10 cellular contexts compared by ENCODE assay signal in the genomic region with DNA sequence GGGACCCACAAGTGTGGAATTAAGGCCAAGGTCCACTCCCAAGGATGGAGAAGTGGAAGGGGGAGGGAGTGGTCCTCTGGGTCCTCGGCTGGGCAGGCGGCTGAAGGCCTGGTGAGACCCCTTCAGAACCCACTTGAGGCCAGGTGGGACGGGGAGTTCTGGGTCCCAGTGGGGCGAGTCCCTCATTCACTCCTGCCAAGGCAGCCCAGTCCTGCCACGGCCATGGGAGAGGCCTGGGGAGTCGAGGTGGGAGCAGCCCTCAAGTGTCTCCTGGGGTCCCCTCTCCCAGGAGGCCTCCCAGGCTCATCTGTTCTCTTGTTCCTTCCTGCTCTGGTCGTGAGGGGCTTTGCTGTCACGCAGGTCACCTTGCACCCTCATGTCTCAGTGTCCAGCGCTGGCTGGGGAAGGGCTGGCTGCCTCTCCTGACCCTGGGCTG. TPM values are rescaled to one million over a fixed set of nuclear protein-coding genes. Genes with fewer than 3 reads are reported as not detected.
DNase-seq lines count a peak whose midpoint lies in the region; ATAC-seq and TF ChIP-seq lines count a peak whose summit lies in the region.
"Had no signal": no experiment of that assay in that cellular context is flagged by ENCODE, and none has a peak within 500 bp of the region (broad histone marks: within the 10 kb centered on the region; RNA-seq: fewer than 3 reads in every experiment).

No MANE protein-coding gene starts in this region.

- H3K4me2 ChIP-seq in SK-N-SH, result no peak overlapping the region

- TF ChIP-seq CTCF in SK-N-SH (IDR thresholded peaks at IDR 0.05) (no peak), neutrophil (IDR thresholded peaks at IDR 0.05) (no peak), GM13977 (IDR thresholded peaks at IDR 0.05; ENCODE audit: extremely low read depth, insufficient read depth, missing control alignments) (no peak)

- no peak for TF ChIP-seq EP300 in SK-N-SH (IDR thresholded peaks at IDR 0.05; ENCODE audit: borderline replicate concordance in 1 of 2, low read depth in 1 of 2, low read length in 1 of 2)

- DNase-seq in SK-N-SH (peak; percentile 14), GM13977 (ENCODE audit: low spot score) (no peak)
- DNase-seq in activated naive CD4-positive, alpha-beta T cell treated with anti-CD3 and anti-CD28 coated beads, Interleukin-2, amount 50 U/mL, for 72 hours (ENCODE audit: low spot score in 2 of 2), result no peak
- no peak for DNase-seq in stimulated activated naive CD4-positive, alpha-beta T cell treated with Interleukin-2 at 50 U/mL for 16 hours (lab: John Stamatoyannopoulos, UW)
- DNase-seq: NCI-H524 treated with DMSO at 0.1 percent for 48 hours had no signal

- no peak for TF ChIP-seq RAD21 in SK-N-SH (IDR thresholded peaks at IDR 0.05; ENCODE audit: low read length)

- no peak overlapping the region for H3K9ac ChIP-seq in SK-N-SH

- H3K4me3 ChIP-seq in SK-N-SH (ENCODE audit: low read depth in 2 of 2, low read length in 1 of 2) (no peak overlapping the region), neutrophil (ENCODE audit: low read depth in 1 of 2, low read length in 1 of 2) (peak overlapping the region in 1 of 2 experiments; percentile 29)
- H3K4me3 ChIP-seq: testis had no signal

- no peak overlapping the region for H3K27ac ChIP-seq in SK-N-SH (ENCODE audit: low read depth in 2 of 2, low read length in 1 of 2)
- H3K27ac ChIP-seq in neutrophil, result peak overlapping the region; percentile 86

- H3K36me3 ChIP-seq in SK-N-SH (replicated peaks in 1 of 2; ENCODE audit: control insufficient read depth in 1 of 2, insufficient read depth in 2 of 2, low read length in 1 of 2) (no peaks in the 10 kb centered on the region), neutrophil (no peaks in the 10 kb centered on the region)

- no peaks in the 10 kb centered on the region for H3K9me3 ChIP-seq in SK-N-SH
- no peaks in the 10 kb centered on the region for H3K9me3 ChIP-seq in neutrophil
- H3K9me3 ChIP-seq: testis had no signal

- H3K79me2 ChIP-seq in SK-N-SH (ENCODE audit: insufficient read depth), result no peaks in the 10 kb centered on the region

- H3K4me1 ChIP-seq in SK-N-SH (ENCODE audit: control insufficient read depth in 1 of 2, insufficient read depth in 2 of 2, low read depth in 1 of 2, low read length in 1 of 2) (peaks cover 0 to 18% of the 10 kb centered on the region in 2 experiments; a peak in 1 of 4 replicates), neutrophil (ENCODE audit: control insufficient read depth in 1 of 2, insufficient read depth in 1 of 2, low read depth in 1 of 2, low read length in 1 of 2) (peaks cover 47 to 48% of the 10 kb centered on the region in 2 experiments)

- H3K9me3 Mint-ChIP-seq in activated naive CD4-positive, alpha-beta T cell treated with anti-CD3 and anti-CD28 coated beads, Interleukin-2, amount 50 U/mL, for 72 hours, result peaks cover 0 to 12% of the 10 kb centered on the region in 2 donors

- H2AFZ ChIP-seq in SK-N-SH (ENCODE audit: low read depth), result no peak overlapping the region

- CTCF ChIA-PET in SK-N-SH (lab: Yijun Ruan, JAX), result interaction anchor here (1.2 kb wide), 1 partner anchor 8 kb away, joined by 3 read pairs; no protein-coding TSS in a partner anchor

- H3K27ac Mint-ChIP-seq in activated naive CD4-positive, alpha-beta T cell treated with anti-CD3 and anti-CD28 coated beads, Interleukin-2, amount 50 U/mL, for 72 hours, result peak overlapping the region; percentile 84 to 92

- 93% methylated on average over 3 of the region's 9 CpGs for WGBS in SK-N-SH (ENCODE audit: low lambda C conversion rate)

- no peaks in the 10 kb centered on the region for H3F3A ChIP-seq in SK-N-SH (replicated peaks; ENCODE audit: insufficient read depth)

- in situ Hi-C loops in GM13977 (cut with MboI; ENCODE audit: low pct_unique_long_range_greater_than_20kb, low sequenced_read_pairs, unreplicated experiment), result no loop called here

- no peaks in the 10 kb centered on the region for H4K20me1 ChIP-seq in SK-N-SH (ENCODE audit: insufficient read depth)

- H3K27me3 ChIP-seq in SK-N-SH (ENCODE audit: insufficient read depth) (no peaks in the 10 kb centered on the region), neutrophil (no peaks in the 10 kb centered on the region)
- H3K27me3 ChIP-seq: testis had no signal

- no peak for ATAC-seq in SK-N-SH treated with all-trans-retinoic acid at 6 μM for 48 hours
- ATAC-seq in HG02973 (IDR thresholded peaks at IDR 0.05; ENCODE audit: unreplicated experiment), result peak; percentile 5
- ATAC-seq in activated naive CD4-positive, alpha-beta T cell treated with anti-CD3 and anti-CD28 coated beads, Interleukin-2, amount 50 U/mL, for 72 hours, result no peak
- no peak for ATAC-seq in HG03175 (IDR thresholded peaks at IDR 0.05; ENCODE audit: unreplicated experiment)

- H3K36me3 Mint-ChIP-seq in activated naive CD4-positive, alpha-beta T cell treated with anti-CD3 and anti-CD28 coated beads, Interleukin-2, amount 50 U/mL, for 72 hours, result peaks cover 0 to 19% of the 10 kb centered on the region in 2 donors

- POLR2A ChIA-PET in SK-N-SH (lab: Yijun Ruan, JAX), result no interaction called here

- H3K9me2 ChIP-seq in SK-N-SH, result no peaks in the 10 kb centered on the region

TF ChIP-seq in SK-N-SH, 30 proteins besides CTCF, POLR2A, EP300 and RAD21 (continues in another document):
- TF ChIP-seq GATA2 (CRISPR knock-in tag; IDR thresholded peaks at IDR 0.05) (no peak), FOXJ3 (CRISPR knock-in tag; IDR thresholded peaks at IDR 0.05) (no peak), ELF1 (IDR thresholded peaks at IDR 0.05) (no peak), SIN3A (IDR thresholded peaks at IDR 0.05; ENCODE audit: borderline replicate concordance, low read depth, low read length) (no peak), RXRA (IDR thresholded peaks at IDR 0.05; ENCODE audit: borderline replicate concordance, low read depth) (no peak), EZH2phosphoT487 (IDR thresholded peaks at IDR 0.05; ENCODE audit: borderline replicate concordance, low read depth) (no peak)
- TF ChIP-seq, protein P1, sequence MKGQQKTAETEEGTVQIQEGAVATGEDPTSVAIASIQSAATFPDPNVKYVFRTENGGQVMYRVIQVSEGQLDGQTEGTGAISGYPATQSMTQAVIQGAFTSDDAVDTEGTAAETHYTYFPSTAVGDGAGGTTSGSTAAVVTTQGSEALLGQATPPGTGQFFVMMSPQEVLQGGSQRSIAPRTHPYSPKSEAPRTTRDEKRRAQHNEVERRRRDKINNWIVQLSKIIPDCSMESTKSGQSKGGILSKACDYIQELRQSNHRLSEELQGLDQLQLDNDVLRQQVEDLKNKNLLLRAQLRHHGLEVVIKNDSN (IDR thresholded peaks at IDR 0.05; ENCODE audit: borderline replicate concordance, low read depth), result no peak

TF ChIP-seq in SK-N-SH treated with all-trans-retinoic acid at 6 μM for 48 hours, 23 proteins besides CTCF, POLR2A, EP300 and RAD21 (continues in another document):
- TF ChIP-seq, protein P2, sequence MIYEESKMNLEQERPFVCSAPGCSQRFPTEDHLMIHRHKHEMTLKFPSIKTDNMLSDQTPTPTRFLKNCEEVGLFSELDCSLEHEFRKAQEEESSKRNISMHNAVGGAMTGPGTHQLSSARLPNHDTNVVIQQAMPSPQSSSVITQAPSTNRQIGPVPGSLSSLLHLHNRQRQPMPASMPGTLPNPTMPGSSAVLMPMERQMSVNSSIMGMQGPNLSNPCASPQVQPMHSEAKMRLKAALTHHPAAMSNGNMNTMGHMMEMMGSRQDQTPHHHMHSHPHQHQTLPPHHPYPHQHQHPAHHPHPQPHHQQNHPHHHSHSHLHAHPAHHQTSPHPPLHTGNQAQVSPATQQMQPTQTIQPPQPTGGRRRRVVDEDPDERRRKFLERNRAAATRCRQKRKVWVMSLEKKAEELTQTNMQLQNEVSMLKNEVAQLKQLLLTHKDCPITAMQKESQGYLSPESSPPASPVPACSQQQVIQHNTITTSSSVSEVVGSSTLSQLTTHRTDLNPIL (CRISPR knock-in tag; IDR thresholded peaks at IDR 0.05; ENCODE audit: low read depth), result no peak
- no peak for TF ChIP-seq ZC3H10 (CRISPR knock-in tag; IDR thresholded peaks at IDR 0.05)
- no peak for TF ChIP-seq ZFP30 (CRISPR knock-in tag; IDR thresholded peaks at IDR 0.05)
- TF ChIP-seq ESRRG (CRISPR knock-in tag; IDR thresholded peaks at IDR 0.05), result no peak
- TF ChIP-seq, protein P3, sequence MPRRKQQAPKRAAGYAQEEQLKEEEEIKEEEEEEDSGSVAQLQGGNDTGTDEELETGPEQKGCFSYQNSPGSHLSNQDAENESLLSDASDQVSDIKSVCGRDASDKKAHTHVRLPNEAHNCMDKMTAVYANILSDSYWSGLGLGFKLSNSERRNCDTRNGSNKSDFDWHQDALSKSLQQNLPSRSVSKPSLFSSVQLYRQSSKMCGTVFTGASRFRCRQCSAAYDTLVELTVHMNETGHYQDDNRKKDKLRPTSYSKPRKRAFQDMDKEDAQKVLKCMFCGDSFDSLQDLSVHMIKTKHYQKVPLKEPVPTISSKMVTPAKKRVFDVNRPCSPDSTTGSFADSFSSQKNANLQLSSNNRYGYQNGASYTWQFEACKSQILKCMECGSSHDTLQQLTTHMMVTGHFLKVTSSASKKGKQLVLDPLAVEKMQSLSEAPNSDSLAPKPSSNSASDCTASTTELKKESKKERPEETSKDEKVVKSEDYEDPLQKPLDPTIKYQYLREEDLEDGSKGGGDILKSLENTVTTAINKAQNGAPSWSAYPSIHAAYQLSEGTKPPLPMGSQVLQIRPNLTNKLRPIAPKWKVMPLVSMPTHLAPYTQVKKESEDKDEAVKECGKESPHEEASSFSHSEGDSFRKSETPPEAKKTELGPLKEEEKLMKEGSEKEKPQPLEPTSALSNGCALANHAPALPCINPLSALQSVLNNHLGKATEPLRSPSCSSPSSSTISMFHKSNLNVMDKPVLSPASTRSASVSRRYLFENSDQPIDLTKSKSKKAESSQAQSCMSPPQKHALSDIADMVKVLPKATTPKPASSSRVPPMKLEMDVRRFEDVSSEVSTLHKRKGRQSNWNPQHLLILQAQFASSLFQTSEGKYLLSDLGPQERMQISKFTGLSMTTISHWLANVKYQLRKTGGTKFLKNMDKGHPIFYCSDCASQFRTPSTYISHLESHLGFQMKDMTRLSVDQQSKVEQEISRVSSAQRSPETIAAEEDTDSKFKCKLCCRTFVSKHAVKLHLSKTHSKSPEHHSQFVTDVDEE (CRISPR knock-in tag; IDR thresholded peaks at IDR 0.05), result no peak

RNA-seq across cellular contexts. Expression of a gene that starts 6.1 kb away (rescaled TPM):
- 25.2 and 26.8 TPM in 2 replicates for polyA plus RNA-seq in SK-N-SH (2012; rRNA removed)
- polyA plus RNA-seq in SK-N-SH (2012; cell fraction: cytosol; rRNA removed), result 5.6 and 8.5 TPM in 2 replicates
- polyA plus RNA-seq in SK-N-SH (2012; cell fraction: nucleus; rRNA removed), result 132 and 143 TPM in 2 replicates
- total RNA-seq in activated naive CD4-positive, alpha-beta T cell treated with anti-CD3 and anti-CD28 coated beads, Interleukin-2, amount 50 U/mL, for 72 hours, result 10 to 100 TPM; 56.6 to 77.6 TPM

RNA-seq across cellular contexts. Expression of a gene that starts 30.7 kb away (rescaled TPM):
- 68.2 and 78.9 TPM in 2 replicates for polyA plus RNA-seq in SK-N-SH (2012; rRNA removed)
- 47.4 and 57.1 TPM in 2 replicates for polyA plus RNA-seq in SK-N-SH (2012; cell fraction: cytosol; rRNA removed)
- 175 and 261 TPM in 2 replicates for polyA plus RNA-seq in SK-N-SH (2012; cell fraction: nucleus; rRNA removed)
- 10 to 100 TPM; 48.9 to 75.5 TPM for total RNA-seq in activated naive CD4-positive, alpha-beta T cell treated with anti-CD3 and anti-CD28 coated beads, Interleukin-2, amount 50 U/mL, for 72 hours

RNA-seq across cellular contexts. Expression of a gene that starts 56.8 kb away (rescaled TPM):
- 97.0 and 155 TPM in 2 replicates for polyA plus RNA-seq in SK-N-SH (2012; rRNA removed)
- polyA plus RNA-seq in SK-N-SH (2012; cell fraction: cytosol; rRNA removed), result 100 and 114 TPM in 2 replicates
- 317 and 506 TPM in 2 replicates for polyA plus RNA-seq in SK-N-SH (2012; cell fraction: nucleus; rRNA removed)
- total RNA-seq in activated naive CD4-positive, alpha-beta T cell treated with anti-CD3 and anti-CD28 coated beads, Interleukin-2, amount 50 U/mL, for 72 hours, result 100 to 1,000 TPM; 216 to 239 TPM
